Comparison of ENCODE assay signal across 20 cellular contexts in genomic region chr14:87041290-87042020, GRCh38.
DNase-seq lines count a peak whose midpoint lies in the region; ATAC-seq, FAIRE-seq and TF ChIP-seq lines count a peak whose summit lies in the region.
"Had no signal": no experiment of that assay in that cellular context is flagged by ENCODE, and none has a peak within 500 bp of the region (broad histone marks: within the 10 kb centered on the region; RNA-seq: fewer than 3 reads in every experiment).

No MANE protein-coding gene starts in this region.

- POLR2A ChIA-PET in MCF 10A (lab: Yijun Ruan, JAX) (no interaction called here), T-cell (lab: Charles Lee) (no interaction called here)

- intact Hi-C loops in MCF 10A (cut with micrococcal nuclease): loop anchor here (10.0 kb wide), 1 partner anchor 247 kb away; no protein-coding TSS in a partner anchor
- intact Hi-C loops in mammary epithelial cell (cut with micrococcal nuclease): no loop called here

- in situ Hi-C loops in mammary epithelial cell (cut with MboI; ENCODE audit: low sequenced_read_pairs in 2 of 2): no loop called here

- H3K27me3 Mint-ChIP-seq in MCF 10A (ENCODE audit: insufficient read depth, unreplicated experiment) (no peaks in the 10 kb centered on the region), T-cell (no peaks in the 10 kb centered on the region)
- H3K27me3 Mint-ChIP-seq: CD4-positive, alpha-beta T cell had no signal

- no peaks in the 10 kb centered on the region for H3K9me3 ChIP-seq in mammary epithelial cell (replicated peaks; ENCODE audit: insufficient read depth, low read length)
- H3K9me3 ChIP-seq: A549, Caco-2 had no signal

- dilution Hi-C loops in mammary epithelial cell (cut with HindIII; ENCODE audit: low sequenced_read_pairs): no loop called here

- H3K9ac ChIP-seq in mammary epithelial cell (ENCODE audit: insufficient read depth, low read length): no peak overlapping the region

- H3K4me1 Mint-ChIP-seq in MCF 10A (ENCODE audit: insufficient read depth, unreplicated experiment) (peaks cover 30% of the 10 kb centered on the region), T-cell (no peaks in the 10 kb centered on the region)
- H3K4me1 Mint-ChIP-seq: H9 had no signal

- H3K4me2 ChIP-seq in mammary epithelial cell (ENCODE audit: insufficient read depth, low read depth, low read length): no peak overlapping the region
- H3K4me2 ChIP-seq: A549 had no signal

- no peak for FAIRE-seq in bronchial epithelial cell (lab: Jason Lieb, UNC)
- FAIRE-seq: A549, H1, HepG2 had no signal

- H3K27me3 ChIP-seq in mammary epithelial cell (ENCODE audit: insufficient read depth, low read length) (no peaks in the 10 kb centered on the region), bronchial epithelial cell (ENCODE audit: control insufficient read depth, insufficient read depth, low read length) (no peaks in the 10 kb centered on the region), foreskin keratinocyte (no peaks in the 10 kb centered on the region)

- H3K36me3 ChIP-seq in mammary epithelial cell (ENCODE audit: insufficient read depth, low read length): no peaks in the 10 kb centered on the region
- no peaks in the 10 kb centered on the region for H3K36me3 ChIP-seq in bronchial epithelial cell (ENCODE audit: control insufficient read depth, insufficient read depth, low read length)

- H3K27ac ChIP-seq in mammary epithelial cell (ENCODE audit: insufficient read depth, low read depth, low read length) (no peak overlapping the region), foreskin keratinocyte (no peak overlapping the region)
- H3K27ac ChIP-seq: 22Rv1, A549, C4-2B had no signal

- H3K4me1 ChIP-seq in mammary epithelial cell (ENCODE audit: insufficient read depth, low read length) (no peaks in the 10 kb centered on the region), foreskin keratinocyte (peaks cover 14% of the 10 kb centered on the region)
- H3K4me1 ChIP-seq: A549, Caco-2 had no signal

- H3K9me3 Mint-ChIP-seq in MCF 10A (ENCODE audit: unreplicated experiment) (no peaks in the 10 kb centered on the region), T-cell (peaks cover 10 to 17% (median 15%) of the 10 kb centered on the region in 3 donors)
- H3K9me3 Mint-ChIP-seq: H9 had no signal

- no peaks in the 10 kb centered on the region for H3K79me2 ChIP-seq in mammary epithelial cell (ENCODE audit: insufficient read depth, low read length)

- H3K4me3 Mint-ChIP-seq in MCF 10A (ENCODE audit: unreplicated experiment) (peak overlapping the region; percentile 22), T-cell (no peak overlapping the region)
- H3K4me3 Mint-ChIP-seq: CD4-positive, alpha-beta T cell; H9 had no signal

- H3K4me3 ChIP-seq in mammary epithelial cell (replicated peaks in 1 of 3; ENCODE audit: insufficient read depth in 1 of 3, low read depth in 2 of 3, low read length in 3 of 3) (no peak overlapping the region), bronchial epithelial cell (ENCODE audit: low read depth, low read length) (no peak overlapping the region)
- H3K4me3 ChIP-seq: A549 had no signal

- CTCF ChIA-PET in MCF 10A (lab: Yijun Ruan, JAX): interaction anchor here (0.6 to 2.0 kb wide), 4 partner anchors 9 to 1068 kb away, joined by 3 to 13 read pairs (median 3); no protein-coding TSS in a partner anchor
- CTCF ChIA-PET in mammary epithelial cell (lab: Charles Lee; ENCODE audit: low non-redundant PET): no interaction called here
- CTCF ChIA-PET in T-cell (lab: Charles Lee): no interaction called here

- BruUV-seq in MCF 10A (replicated peaks; lab: Mats Ljungman, UMichigan) (no TSS peak), mammary epithelial cell (replicated peaks; lab: Mats Ljungman, UMichigan) (no TSS peak)

- 59% methylated on average over 7 of the region's 7 CpGs for WGBS in mammary epithelial cell (ENCODE audit: low coverage, missing lambda C conversion rate)

- H3K36me3 Mint-ChIP-seq in MCF 10A (ENCODE audit: insufficient read depth, unreplicated experiment): no peaks in the 10 kb centered on the region
- no peaks in the 10 kb centered on the region for H3K36me3 Mint-ChIP-seq in T-cell

- ATAC-seq in foreskin keratinocyte: peak; percentile 66
- no peak for ATAC-seq in GM21576 (IDR thresholded peaks at IDR 0.05; ENCODE audit: unreplicated experiment)
- ATAC-seq in HG03025 (IDR thresholded peaks at IDR 0.05; ENCODE audit: low FRiP score, unreplicated experiment): no peak
- ATAC-seq in T-cell (replicated peaks in 1 of 4): no peak
- ATAC-seq: A549, HepG2 had no signal

- DNase-seq in MCF 10A (ENCODE audit: unreplicated experiment) (no peak), mammary epithelial cell (no peak), bronchial epithelial cell (ENCODE audit: low read depth) (peak; percentile 33), foreskin keratinocyte (peak in 1 of 2 donors; percentile 30), T-cell (no peak), NCI-H82 treated with DMSO at 0.1 percent for 48 hours (lab: John Stamatoyannopoulos, UW; ENCODE audit: unreplicated experiment) (no peak)
- DNase-seq: AML-193; Caco-2; CD4-positive, alpha-beta T cell; DMS153; DMS79; GF-D8; H9 had no signal

- H2AFZ ChIP-seq in mammary epithelial cell (ENCODE audit: low read depth, low read length): no peak overlapping the region

- TF ChIP-seq CTCF in MCF 10A (IDR thresholded peaks at IDR 0.05; ENCODE audit: unreplicated experiment) (no peak), mammary epithelial cell (conservative IDR thresholded peaks at IDR 0.05 in 1 of 2, IDR thresholded peaks at IDR 0.05 in 1 of 2; ENCODE audit: extremely low read depth in 1 of 2, insufficient read depth in 1 of 2, low read depth in 1 of 2, low read length in 2 of 2) (no peak), bronchial epithelial cell (IDR thresholded peaks at IDR 0.05; ENCODE audit: insufficient read depth, low read length, severe bottlenecking) (no peak), foreskin keratinocyte (conservative IDR thresholded peaks at IDR 0.05) (no peak)

- no peaks in the 10 kb centered on the region for H4K20me1 ChIP-seq in mammary epithelial cell (ENCODE audit: insufficient read depth, low read length)

- H3K27ac Mint-ChIP-seq in MCF 10A (ENCODE audit: low read depth, unreplicated experiment) (peak overlapping the region; percentile 43), T-cell (no peak overlapping the region)
- H3K27ac Mint-ChIP-seq: CD4-positive, alpha-beta T cell; H9 had no signal
